32 cellular contexts compared by ENCODE assay signal in genomic region chr12:5718680-5719079, GRCh38.
DNase-seq lines count a peak whose midpoint lies in the region; ATAC-seq and TF ChIP-seq lines count a peak whose summit lies in the region.
"Had no signal": no experiment of that assay in that cellular context is flagged by ENCODE, and none has a peak within 500 bp of the region (broad histone marks: within the 10 kb centered on the region; RNA-seq: fewer than 3 reads in every experiment).

No MANE protein-coding gene starts in this region.

- H2AFZ ChIP-seq in Loucy (ENCODE audit: low read length) = peak overlapping the region; percentile 45; the same call in 1 of the 2 replicates

- peaks cover 58% of the 10 kb centered on the region for H3K4me1 ChIP-seq in Loucy (ENCODE audit: insufficient read depth, low read length, poor library complexity, severe bottlenecking)
- no peaks in the 10 kb centered on the region for H3K4me1 ChIP-seq in body of pancreas
- no peaks in the 10 kb centered on the region for H3K4me1 ChIP-seq in upper lobe of right lung
- H3K4me1 ChIP-seq: psoas muscle, tibial nerve had no signal

- no peak overlapping the region for H3K9ac ChIP-seq in Loucy (ENCODE audit: low read depth, low read length, poor library complexity, severe bottlenecking)

- no peak overlapping the region for H3K27ac Mint-ChIP-seq in stimulated activated naive B cell treated with anti-CD40 and anti-IgM and Interleukin-4, amounts not matched to agents 10 μg/mL and 1 μg/mL and 100 μg/mL, for 72 hours
- H3K27ac Mint-ChIP-seq in MCF 10A (ENCODE audit: low read depth, unreplicated experiment) = no peak overlapping the region
- H3K27ac Mint-ChIP-seq: activated CD4-positive, alpha-beta memory T cell treated with anti-CD3 and anti-CD28 coated beads, Interleukin-2, amount 10 ng/mL, durations not matched to agents 7 days and 5 days; activated naive CD4-positive, alpha-beta T cell treated with anti-CD3 and anti-CD28 coated beads for 36 hours; activated T-helper 1 cell treated with anti-CD3 and anti-CD28 coated beads, Interleukin-12 subunit alpha, Interleukin-12 subunit beta, Interleukin-2, Interleukin-4 antibody, amounts not matched to agents 30 ng/mL and 10 ng/mL and 1 ng/mL, durations not matched to agents 14 hours and 24 hours and 36 hours; brain; naive thymus-derived CD4-positive, alpha-beta T cell; T-helper 17 cell had no signal

- H3K36me3 Mint-ChIP-seq in stimulated activated naive B cell treated with anti-CD40 and anti-IgM and Interleukin-4, amounts not matched to agents 10 μg/mL and 1 μg/mL and 100 μg/mL, for 72 hours = no peaks in the 10 kb centered on the region
- H3K36me3 Mint-ChIP-seq in MCF 10A (ENCODE audit: insufficient read depth, unreplicated experiment) = no peaks in the 10 kb centered on the region
- H3K36me3 Mint-ChIP-seq: brain; naive thymus-derived CD4-positive, alpha-beta T cell had no signal

- H4K20me1 ChIP-seq in Loucy (ENCODE audit: insufficient read depth, low read length, poor library complexity, severe bottlenecking) = no peaks in the 10 kb centered on the region

- intact Hi-C loops in body of pancreas (cut with DNase I) = no loop called here
- intact Hi-C loops in left ventricle myocardium superior (cut with micrococcal nuclease) = no loop called here
- intact Hi-C loops in upper lobe of right lung (cut with DNase I) = no loop called here
- intact Hi-C loops in MCF 10A (cut with micrococcal nuclease) = no loop called here

- DNase-seq in body of pancreas (peak in 3 of 4 donors; percentile 13 to 19 (median 14)), left ventricle myocardium superior (peak; percentile 71), upper lobe of right lung (no peak), KBM-7 (no peak), MCF 10A (ENCODE audit: unreplicated experiment) (no peak)
- no peak for DNase-seq in stimulated activated naive B cell treated with anti-CD40 and anti-IgM and Interleukin-4, amounts not matched to agents 10 μg/mL and 1 μg/mL and 100 μg/mL, for 72 hours
- DNase-seq: activated CD4-positive, alpha-beta memory T cell treated with anti-CD3 and anti-CD28 coated beads, Interleukin-2, amount 10 ng/mL, durations not matched to agents 7 days and 5 days; activated CD4-positive, alpha-beta T cell treated with anti-CD3 and anti-CD28 coated beads for 1 hour; activated CD8-positive, alpha-beta memory T cell treated with anti-CD3 and anti-CD28 coated beads, Interleukin-2, amount 50 U/mL, for 4 hours; activated naive CD4-positive, alpha-beta T cell treated with anti-CD3 and anti-CD28 coated beads for 36 hours; C1 segment of cervical spinal cord; COR-L47; DMS79; effector CD4-positive, alpha-beta T cell; GF-D8; HCEC 1CT; IMR-90; midbrain; naive thymus-derived CD4-positive, alpha-beta T cell; NCI-H1105; NCI-H187 treated with DMSO at 0.1 percent for 48 hours; NCI-H2227 treated with DMSO at 0.1 percent for 48 hours; NCI-H526; PC-3; stimulated activated CD4-positive, alpha-beta T cell treated with anti-CD3 and anti-CD28 coated beads, Interleukin-4, amount 100 ng/mL, for 1 hour; T-helper 17 cell had no signal

- CTCF ChIA-PET in MCF 10A (lab: Yijun Ruan, JAX) = interaction anchor here (0.7 kb wide), 1 partner anchor 42 kb away, joined by 3 read pairs; no protein-coding TSS in a partner anchor

- no TSS peak for BruUV-seq in MCF 10A (replicated peaks; lab: Mats Ljungman, UMichigan)

- no peak for TF ChIP-seq CTCF in Loucy (conservative IDR thresholded peaks at IDR 0.05; ENCODE audit: low read length)
- no peak for TF ChIP-seq CTCF in body of pancreas (IDR thresholded peaks at IDR 0.05)
- no peak for TF ChIP-seq CTCF in upper lobe of right lung (IDR thresholded peaks at IDR 0.05)
- TF ChIP-seq CTCF in MCF 10A (IDR thresholded peaks at IDR 0.05; ENCODE audit: unreplicated experiment) = no peak

- 60 to 61% methylated on average over 6 of the region's 6 CpGs for WGBS in body of pancreas, 2 donors

- H3K9me3 ChIP-seq in Loucy (ENCODE audit: insufficient read depth, low read depth, low read length) = no peaks in the 10 kb centered on the region
- no peaks in the 10 kb centered on the region for H3K9me3 ChIP-seq in body of pancreas
- H3K9me3 ChIP-seq in upper lobe of right lung = no peaks in the 10 kb centered on the region
- H3K9me3 ChIP-seq: psoas muscle, tibial nerve had no signal

- H3K9me2 ChIP-seq in Loucy (replicated peaks; ENCODE audit: low read depth, low read length) = no peaks in the 10 kb centered on the region

- H3K27ac ChIP-seq in body of pancreas (no peak overlapping the region), upper lobe of right lung (no peak overlapping the region)
- H3K27ac ChIP-seq: psoas muscle, tibial nerve had no signal

- POLR2A ChIA-PET in MCF 10A (lab: Yijun Ruan, JAX) = no interaction called here

- H3K4me3 ChIP-seq in Loucy (ENCODE audit: low read length, poor library complexity, severe bottlenecking) (peak overlapping the region; percentile 2), body of pancreas (no peak overlapping the region), upper lobe of right lung (no peak overlapping the region)
- H3K4me3 ChIP-seq: psoas muscle, tibial nerve had no signal

- no peak overlapping the region for H3K4me3 Mint-ChIP-seq in stimulated activated naive B cell treated with anti-CD40 and anti-IgM and Interleukin-4, amounts not matched to agents 10 μg/mL and 1 μg/mL and 100 μg/mL, for 72 hours
- no peak overlapping the region for H3K4me3 Mint-ChIP-seq in MCF 10A (ENCODE audit: unreplicated experiment)
- H3K4me3 Mint-ChIP-seq: activated CD4-positive, alpha-beta memory T cell treated with anti-CD3 and anti-CD28 coated beads, Interleukin-2, amount 10 ng/mL, durations not matched to agents 7 days and 5 days; activated naive CD4-positive, alpha-beta T cell treated with anti-CD3 and anti-CD28 coated beads for 36 hours; activated T-helper 1 cell treated with anti-CD3 and anti-CD28 coated beads, Interleukin-12 subunit alpha, Interleukin-12 subunit beta, Interleukin-2, Interleukin-4 antibody, amounts not matched to agents 30 ng/mL and 10 ng/mL and 1 ng/mL, durations not matched to agents 14 hours and 24 hours and 36 hours; brain; T-helper 17 cell had no signal

- TF ChIP-seq POLR2A in body of pancreas (IDR thresholded peaks at IDR 0.05) = no peak

- H3K4me1 Mint-ChIP-seq in stimulated activated naive B cell treated with anti-CD40 and anti-IgM and Interleukin-4, amounts not matched to agents 10 μg/mL and 1 μg/mL and 100 μg/mL, for 72 hours = no peaks in the 10 kb centered on the region
- H3K4me1 Mint-ChIP-seq in MCF 10A (ENCODE audit: insufficient read depth, unreplicated experiment) = no peaks in the 10 kb centered on the region
- H3K4me1 Mint-ChIP-seq: activated CD4-positive, alpha-beta memory T cell treated with anti-CD3 and anti-CD28 coated beads, Interleukin-2, amount 10 ng/mL, durations not matched to agents 7 days and 5 days; T-helper 17 cell had no signal

- H3K27me3 ChIP-seq in Loucy (ENCODE audit: insufficient read depth, low read length, poor library complexity, severe bottlenecking) (no peaks in the 10 kb centered on the region), body of pancreas (no peaks in the 10 kb centered on the region), upper lobe of right lung (peaks cover 5% of the 10 kb centered on the region)
- H3K27me3 ChIP-seq: tibial nerve had no signal

- no peaks in the 10 kb centered on the region for H3K36me3 ChIP-seq in Loucy (ENCODE audit: insufficient read depth, low read length)
- no peaks in the 10 kb centered on the region for H3K36me3 ChIP-seq in body of pancreas (replicated peaks in 1 of 2; ENCODE audit: insufficient read depth in 1 of 2, low read depth in 2 of 2)
- no peaks in the 10 kb centered on the region for H3K36me3 ChIP-seq in upper lobe of right lung
- H3K36me3 ChIP-seq: tibial nerve had no signal

- 0 out of 2 replicates have a peak, but pooled peaks cover 4% of the 10 kb centered on the region for H3F3A ChIP-seq in Loucy (ENCODE audit: low read depth)

- no peaks in the 10 kb centered on the region for H3K79me2 ChIP-seq in Loucy (ENCODE audit: insufficient read depth, low read length)

- in situ Hi-C loops in KBM-7 (cut with MboI; ENCODE audit: low pct_unique_long_range_greater_than_20kb, low sequenced_read_pairs) = no loop called here

- peak overlapping the region; percentile 58 for H3K4me2 ChIP-seq in Loucy (ENCODE audit: low read depth, low read length, poor library complexity, severe bottlenecking)

- ATAC-seq in body of pancreas (no peak), left ventricle myocardium superior (peak; percentile 26), upper lobe of right lung (peak; percentile 53)
- ATAC-seq in stimulated activated naive B cell treated with anti-CD40 and anti-IgM and Interleukin-4, amounts not matched to agents 10 μg/mL and 1 μg/mL and 100 μg/mL, for 72 hours (replicated peaks) = no peak
- ATAC-seq: naive thymus-derived CD4-positive, alpha-beta T cell; PC-3; psoas muscle; SK-N-SH treated with all-trans-retinoic acid at 6 μM for 48 hours; T-helper 17 cell had no signal

- H3K9me3 Mint-ChIP-seq in stimulated activated naive B cell treated with anti-CD40 and anti-IgM and Interleukin-4, amounts not matched to agents 10 μg/mL and 1 μg/mL and 100 μg/mL, for 72 hours = no peaks in the 10 kb centered on the region
- H3K9me3 Mint-ChIP-seq in MCF 10A (ENCODE audit: unreplicated experiment) = peaks cover 42% of the 10 kb centered on the region
- H3K9me3 Mint-ChIP-seq: activated CD4-positive, alpha-beta memory T cell treated with anti-CD3 and anti-CD28 coated beads, Interleukin-2, amount 10 ng/mL, durations not matched to agents 7 days and 5 days; activated naive CD4-positive, alpha-beta T cell treated with anti-CD3 and anti-CD28 coated beads for 36 hours; activated T-helper 1 cell treated with anti-CD3 and anti-CD28 coated beads, Interleukin-12 subunit alpha, Interleukin-12 subunit beta, Interleukin-2, Interleukin-4 antibody, amounts not matched to agents 30 ng/mL and 10 ng/mL and 1 ng/mL, durations not matched to agents 14 hours and 24 hours and 36 hours; brain; naive thymus-derived CD4-positive, alpha-beta T cell had no signal

- H3K27me3 Mint-ChIP-seq in stimulated activated naive B cell treated with anti-CD40 and anti-IgM and Interleukin-4, amounts not matched to agents 10 μg/mL and 1 μg/mL and 100 μg/mL, for 72 hours = peaks cover 0 to 12% of the 10 kb centered on the region in 2 donors
- H3K27me3 Mint-ChIP-seq in MCF 10A (ENCODE audit: insufficient read depth, unreplicated experiment) = no peaks in the 10 kb centered on the region
- H3K27me3 Mint-ChIP-seq: brain had no signal

Comparison
In these comparisons a context has a peak if more than half of its experiments do, and no peak if none do; other contexts are left out.
1. ATAC-seq: peak in left ventricle myocardium superior (single experiment) and upper lobe of right lung (single experiment); none in body of pancreas (single experiment) and stimulated activated naive B cell treated with anti-CD40 and anti-IgM and Interleukin-4, amounts not matched to agents 10 μg/mL and 1 μg/mL and 100 μg/mL, for 72 hours (0 of 2).
2. DNase-seq: peak in body of pancreas (3 of 4) and left ventricle myocardium superior (single experiment); none in upper lobe of right lung (single experiment), KBM-7 (single experiment), stimulated activated naive B cell treated with anti-CD40 and anti-IgM and Interleukin-4, amounts not matched to agents 10 μg/mL and 1 μg/mL and 100 μg/mL, for 72 hours (single experiment) and MCF 10A (single experiment).